14 cellular contexts compared by ENCODE assay signal in genomic region chr3:4587061-4587837, GRCh38.
DNase-seq lines count a peak whose midpoint lies in the region; ATAC-seq and TF ChIP-seq lines count a peak whose summit lies in the region.
"Had no signal": no experiment of that assay in that cellular context is flagged by ENCODE, and none has a peak within 500 bp of the region (broad histone marks: within the 10 kb centered on the region; RNA-seq: fewer than 3 reads in every experiment).

No MANE protein-coding gene starts in this region.

- H3K4me1 Mint-ChIP-seq in MCF 10A (ENCODE audit: insufficient read depth, unreplicated experiment): peaks cover 35% of the 10 kb centered on the region
- H3K4me1 Mint-ChIP-seq in T-cell: peaks cover 77 to 86% (median 84%) of the 10 kb centered on the region in 3 donors
- peaks cover 61% of the 10 kb centered on the region for H3K4me1 Mint-ChIP-seq in memory B cell

- H3K36me3 ChIP-seq in breast epithelium: no peaks in the 10 kb centered on the region
- no peaks in the 10 kb centered on the region for H3K36me3 ChIP-seq in tibial artery
- H3K36me3 ChIP-seq: cardiac muscle cell had no signal

- CTCF ChIA-PET in MCF 10A (lab: Yijun Ruan, JAX): interaction anchor here (0.6 to 2.1 kb wide), 5 partner anchors 45 to 1293 kb away, joined by 3 to 6 read pairs (median 4); no protein-coding TSS in a partner anchor
- CTCF ChIA-PET in T-cell (lab: Charles Lee): interaction anchor here (0.6 to 1.1 kb wide), 6 partner anchors 67 to 1257 kb away, joined by 3 to 9 read pairs (median 6); no protein-coding TSS in a partner anchor

- H3K4me1 ChIP-seq in breast epithelium (no peaks in the 10 kb centered on the region), tibial artery (peaks cover 0 to 78% (median 36%) of the 10 kb centered on the region in 4 donors)

- H3K9me3 Mint-ChIP-seq in MCF 10A (ENCODE audit: unreplicated experiment) (no peaks in the 10 kb centered on the region), T-cell (peaks cover 0 to 4% (median 0%) of the 10 kb centered on the region in 3 donors), memory B cell (no peaks in the 10 kb centered on the region)

- no peaks in the 10 kb centered on the region for H3K9me3 ChIP-seq in breast epithelium
- no peaks in the 10 kb centered on the region for H3K9me3 ChIP-seq in tibial artery

- peak overlapping the region in 1 of 2 donors; percentile 38 for H3K27ac ChIP-seq in breast epithelium
- peak overlapping the region; percentile 9 to 57 for H3K27ac ChIP-seq in tibial artery
- H3K27ac ChIP-seq: cardiac muscle cell had no signal

- DNase-seq in MCF 10A (ENCODE audit: unreplicated experiment) (peak; percentile 25), breast epithelium (ENCODE audit: low spot score in 2 of 2) (no peak), T-cell (no peak), memory B cell (ENCODE audit: low spot score in 2 of 2) (no peak), tibial artery (no peak), amygdala (lab: John Stamatoyannopoulos, UW) (no peak), A172 (ENCODE audit: low spot score) (no peak)
- DNase-seq: activated CD4-positive, alpha-beta T cell treated with anti-CD3 and anti-CD28 coated beads for 4 hours; activated naive CD4-positive, alpha-beta T cell treated with anti-CD3 and anti-CD28 coated beads, Interleukin-2, amount 50 U/mL, for 16 hours; effector memory CD4-positive, alpha-beta T cell; retina had no signal

- POLR2A ChIA-PET in MCF 10A (lab: Yijun Ruan, JAX): interaction anchor here (0.6 to 1.7 kb wide), 6 partner anchors 11 to 284 kb away, joined by 3 to 11 read pairs (median 4); partner anchors contain the start of genes ITPR1, SETMAR and SUMF1
- POLR2A ChIA-PET in T-cell (lab: Charles Lee): interaction anchor here (0.6 to 0.7 kb wide), 2 partner anchors 120 to 462 kb away, joined by 3 to 5 read pairs; partner anchors contain the start of gene SUMF1 (in 1 of the 2)

- no peak for TF ChIP-seq CTCF in MCF 10A (IDR thresholded peaks at IDR 0.05; ENCODE audit: unreplicated experiment)
- no peak for TF ChIP-seq CTCF in breast epithelium (IDR thresholded peaks at IDR 0.05)
- no peak for TF ChIP-seq CTCF in tibial artery (IDR thresholded peaks at IDR 0.05)

- intact Hi-C loops in MCF 10A (cut with micrococcal nuclease) (no loop called here), breast epithelium (cut with DNase I; ENCODE audit: low total_unique reads) (no loop called here), tibial artery (cut with DNase I; ENCODE audit: low total_unique reads) (loop anchor here (5.0 kb wide), 1 partner anchor 170 kb away; no protein-coding TSS in a partner anchor)

- H3K4me3 Mint-ChIP-seq in MCF 10A (ENCODE audit: unreplicated experiment) (no peak overlapping the region), T-cell (peak overlapping the region in 1 of 3 donors; percentile 5), memory B cell (no peak overlapping the region)

- H3K4me3 ChIP-seq in breast epithelium (no peak overlapping the region), tibial artery (no peak overlapping the region)
- H3K4me3 ChIP-seq: cardiac muscle cell had no signal

- TF ChIP-seq POLR2A in breast epithelium (IDR thresholded peaks at IDR 0.05): no peak

- BruUV-seq in MCF 10A (replicated peaks; lab: Mats Ljungman, UMichigan): no TSS peak

- no peak for ATAC-seq in T-cell (replicated peaks in 1 of 4)
- no peak for ATAC-seq in memory B cell (ENCODE audit: low read depth)
- ATAC-seq in GM21390 (IDR thresholded peaks at IDR 0.05; ENCODE audit: unreplicated experiment): no peak

- H3K27me3 ChIP-seq in breast epithelium: no peaks in the 10 kb centered on the region
- H3K27me3 ChIP-seq in tibial artery: no peaks in the 10 kb centered on the region
- H3K27me3 ChIP-seq: cardiac muscle cell had no signal

- no peak overlapping the region for H3K27ac Mint-ChIP-seq in MCF 10A (ENCODE audit: low read depth, unreplicated experiment)
- H3K27ac Mint-ChIP-seq in T-cell: peak overlapping the region; percentile 41 to 45
- H3K27ac Mint-ChIP-seq in memory B cell: peak overlapping the region; percentile 18
- H3K27ac Mint-ChIP-seq: IgD-negative memory B cell had no signal

- H3K27me3 Mint-ChIP-seq in MCF 10A (ENCODE audit: insufficient read depth, unreplicated experiment) (no peaks in the 10 kb centered on the region), T-cell (no peaks in the 10 kb centered on the region), memory B cell (no peaks in the 10 kb centered on the region)
- H3K27me3 Mint-ChIP-seq: IgD-negative memory B cell had no signal

- H3K36me3 Mint-ChIP-seq in MCF 10A (ENCODE audit: insufficient read depth, unreplicated experiment): no peaks in the 10 kb centered on the region
- peaks cover 9% of the 10 kb centered on the region for H3K36me3 Mint-ChIP-seq in T-cell
- H3K36me3 Mint-ChIP-seq in memory B cell: peaks cover 11% of the 10 kb centered on the region
